In the genomic region with DNA sequence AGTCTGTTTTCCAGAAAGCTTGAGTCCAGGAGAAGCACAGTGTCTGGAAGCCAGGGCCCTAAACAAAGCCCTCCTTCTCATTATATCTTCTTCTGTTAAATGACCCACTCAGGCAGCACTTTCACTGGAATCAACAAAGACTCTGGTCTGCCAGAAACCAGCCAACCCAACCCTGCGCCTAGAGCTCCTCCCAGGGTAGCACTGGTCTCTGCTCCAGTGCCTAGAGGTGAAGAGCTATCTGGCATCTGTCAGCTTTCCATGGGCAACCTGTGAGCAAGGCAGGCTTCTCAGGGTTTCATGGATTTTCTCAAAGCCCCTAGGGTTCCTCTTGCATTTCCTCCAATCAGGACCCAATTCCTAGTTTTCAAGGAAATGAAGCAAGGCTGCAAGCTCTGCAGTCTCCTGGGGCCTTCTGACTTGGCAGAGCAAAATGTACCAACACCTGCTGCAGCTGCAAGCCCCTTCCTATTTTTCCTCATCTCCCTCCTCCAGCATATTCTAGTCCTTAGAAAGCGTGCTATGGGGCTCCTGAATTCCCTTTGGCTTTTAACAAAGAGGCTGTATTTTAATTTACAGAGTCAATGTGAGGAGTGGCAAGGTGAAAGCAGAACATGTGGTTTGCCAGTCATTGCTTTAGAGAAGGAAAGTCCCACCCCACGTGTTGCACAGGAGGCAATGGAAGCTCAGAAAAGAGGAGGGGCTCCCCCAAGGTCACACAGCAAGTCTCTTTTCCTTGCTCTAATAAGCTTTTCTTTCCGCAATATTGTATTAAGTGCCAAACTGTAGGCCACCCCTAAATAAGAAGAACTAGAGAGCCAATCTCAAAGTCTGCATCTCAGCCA, we compare ENCODE assay signal across 11 cellular contexts. TPM values are rescaled to one million over a fixed set of nuclear protein-coding genes. Genes with fewer than 3 reads are reported as not detected.
DNase-seq lines count a peak whose midpoint lies in the region; ATAC-seq and TF ChIP-seq lines count a peak whose summit lies in the region.
"Had no signal": no experiment of that assay in that cellular context is flagged by ENCODE, and none has a peak within 500 bp of the region (broad histone marks: within the 10 kb centered on the region; RNA-seq: fewer than 3 reads in every experiment).

No MANE protein-coding gene starts in this region.

- H3K27me3 ChIP-seq in breast epithelium (peaks cover 0 to 9% of the 10 kb centered on the region in 2 donors), MM.1S (replicated peaks; ENCODE audit: insufficient read depth, low read length) (no peaks in the 10 kb centered on the region)
- H3K27me3 ChIP-seq: ovary had no signal

- H3K27ac ChIP-seq in breast epithelium, result no peak overlapping the region
- no peak overlapping the region for H3K27ac ChIP-seq in MM.1S (ENCODE audit: low read length)
- H3K27ac ChIP-seq: ovary had no signal

- no peak for DNase-seq in activated T-cell treated with anti-CD3 and anti-CD28 coated beads, Interleukin-2, amount 50 U/mL, for 72 hours
- no peak for DNase-seq in activated T-cell treated with anti-CD3 and anti-CD28 coated beads, Interleukin-2, amount 50 U/mL, for 4 hours
- DNase-seq in NCI-H2171 treated with DMSO at 0.1 percent for 48 hours (lab: John Stamatoyannopoulos, UW), result peak; percentile 70
- no peak for DNase-seq in stimulated activated naive CD8-positive, alpha-beta T cell treated with anti-CD3 and anti-CD28 coated beads, Interleukin-15, amount 100 ng/mL, for 72 hours
- no peak for DNase-seq in breast epithelium (ENCODE audit: low spot score in 2 of 2)
- DNase-seq in A172 (ENCODE audit: low spot score), result no peak
- DNase-seq in MM.1S, result no peak
- DNase-seq: activated T-cell treated with anti-CD3 and anti-CD28 coated beads, Interleukin-2, amount 50 U/mL, for 48 hours; ovary; SK-N-SH had no signal

- no peaks in the 10 kb centered on the region for H3K9me3 ChIP-seq in breast epithelium
- no peaks in the 10 kb centered on the region for H3K9me3 ChIP-seq in MM.1S (replicated peaks; ENCODE audit: insufficient read depth, low read length)
- H3K9me3 ChIP-seq: ovary, SK-N-SH had no signal

- no peak overlapping the region for H3K4me2 ChIP-seq in MM.1S (ENCODE audit: low read depth, low read length)
- H3K4me2 ChIP-seq: SK-N-SH had no signal

- no peaks in the 10 kb centered on the region for H4K20me1 ChIP-seq in MM.1S (ENCODE audit: insufficient read depth, low read length)

- peak; percentile 34 to 45 for ATAC-seq in activated T-cell treated with anti-CD3 and anti-CD28 coated beads, Interleukin-2, amount 50 U/mL, for 72 hours (replicated peaks in 1 of 2)
- ATAC-seq in activated T-cell treated with anti-CD3 and anti-CD28 coated beads, Interleukin-2, amount 50 U/mL, for 4 hours, result no peak
- peak; percentile 93 for ATAC-seq in HG02852 (IDR thresholded peaks at IDR 0.05; ENCODE audit: unreplicated experiment)
- ATAC-seq in stimulated activated naive CD8-positive, alpha-beta T cell treated with anti-CD3 and anti-CD28 coated beads, Interleukin-15, amount 100 ng/mL, for 72 hours, result peak; percentile 48

- TF ChIP-seq POLR2A in breast epithelium (IDR thresholded peaks at IDR 0.05), result no peak

- H3K9ac ChIP-seq in MM.1S (ENCODE audit: low read length), result no peak overlapping the region
- H3K9ac ChIP-seq: SK-N-SH had no signal

- H2AFZ ChIP-seq in MM.1S (ENCODE audit: low read length), result no peak overlapping the region

- H3K4me3 ChIP-seq in breast epithelium, result no peak overlapping the region
- no peak overlapping the region for H3K4me3 ChIP-seq in MM.1S (ENCODE audit: low read length)
- H3K4me3 ChIP-seq: ovary had no signal

- no peak overlapping the region for H3K27ac Mint-ChIP-seq in activated T-cell treated with anti-CD3 and anti-CD28 coated beads, Interleukin-2, amount 50 U/mL, for 72 hours
- H3K27ac Mint-ChIP-seq in stimulated activated naive CD8-positive, alpha-beta T cell treated with anti-CD3 and anti-CD28 coated beads, Interleukin-15, amount 100 ng/mL, for 72 hours, result no peak overlapping the region

- H3K27me3 Mint-ChIP-seq in activated T-cell treated with anti-CD3 and anti-CD28 coated beads, Interleukin-2, amount 50 U/mL, for 72 hours (ENCODE audit: low read depth), result peaks cover 39% of the 10 kb centered on the region
- H3K27me3 Mint-ChIP-seq in activated T-cell treated with anti-CD3 and anti-CD28 coated beads, Interleukin-2, amount 50 U/mL, for 4 hours (ENCODE audit: low read depth), result peaks cover 29% of the 10 kb centered on the region
- peaks cover 57% of the 10 kb centered on the region for H3K27me3 Mint-ChIP-seq in stimulated activated naive CD8-positive, alpha-beta T cell treated with anti-CD3 and anti-CD28 coated beads, Interleukin-15, amount 100 ng/mL, for 72 hours

- H3K36me3 ChIP-seq in breast epithelium, result no peaks in the 10 kb centered on the region
- H3K36me3 ChIP-seq in MM.1S (replicated peaks; ENCODE audit: insufficient read depth, low read length), result no peaks in the 10 kb centered on the region
- H3K36me3 ChIP-seq: ovary had no signal

- TF ChIP-seq CTCF in breast epithelium (IDR thresholded peaks at IDR 0.05) (no peak), MM.1S (IDR thresholded peaks at IDR 0.05; ENCODE audit: low read length) (no peak)

- H3K36me3 Mint-ChIP-seq in activated T-cell treated with anti-CD3 and anti-CD28 coated beads, Interleukin-2, amount 50 U/mL, for 72 hours (ENCODE audit: insufficient read depth in 2 of 2), result no peaks in the 10 kb centered on the region
- H3K36me3 Mint-ChIP-seq in activated T-cell treated with anti-CD3 and anti-CD28 coated beads, Interleukin-2, amount 50 U/mL, for 4 hours (ENCODE audit: insufficient read depth), result no peaks in the 10 kb centered on the region

- H3K4me3 Mint-ChIP-seq in activated T-cell treated with anti-CD3 and anti-CD28 coated beads, Interleukin-2, amount 50 U/mL, for 72 hours, result no peak overlapping the region
- no peak overlapping the region for H3K4me3 Mint-ChIP-seq in activated T-cell treated with anti-CD3 and anti-CD28 coated beads, Interleukin-2, amount 50 U/mL, for 4 hours
- no peak overlapping the region for H3K4me3 Mint-ChIP-seq in stimulated activated naive CD8-positive, alpha-beta T cell treated with anti-CD3 and anti-CD28 coated beads, Interleukin-15, amount 100 ng/mL, for 72 hours

- H3K79me2 ChIP-seq in MM.1S (ENCODE audit: low read length), result no peaks in the 10 kb centered on the region

- no peaks in the 10 kb centered on the region for H3K9me3 Mint-ChIP-seq in activated T-cell treated with anti-CD3 and anti-CD28 coated beads, Interleukin-2, amount 50 U/mL, for 72 hours
- no peaks in the 10 kb centered on the region for H3K9me3 Mint-ChIP-seq in activated T-cell treated with anti-CD3 and anti-CD28 coated beads, Interleukin-2, amount 50 U/mL, for 4 hours
- H3K9me3 Mint-ChIP-seq in stimulated activated naive CD8-positive, alpha-beta T cell treated with anti-CD3 and anti-CD28 coated beads, Interleukin-15, amount 100 ng/mL, for 72 hours, result no peaks in the 10 kb centered on the region

- intact Hi-C loops in breast epithelium (cut with DNase I; ENCODE audit: low total_unique reads), result no loop called here

- H3K4me1 ChIP-seq in breast epithelium, result no peaks in the 10 kb centered on the region
- H3K4me1 ChIP-seq in MM.1S (ENCODE audit: low read length), result no peaks in the 10 kb centered on the region

- no peaks in the 10 kb centered on the region for H3F3A ChIP-seq in MM.1S (ENCODE audit: insufficient read depth, low read length)

- peaks cover 2% of the 10 kb centered on the region for H3K4me1 Mint-ChIP-seq in activated T-cell treated with anti-CD3 and anti-CD28 coated beads, Interleukin-2, amount 50 U/mL, for 72 hours (ENCODE audit: low read depth)
- peaks cover under 1% of the 10 kb centered on the region for H3K4me1 Mint-ChIP-seq in activated T-cell treated with anti-CD3 and anti-CD28 coated beads, Interleukin-2, amount 50 U/mL, for 4 hours (ENCODE audit: low read depth)
- H3K4me1 Mint-ChIP-seq in stimulated activated naive CD8-positive, alpha-beta T cell treated with anti-CD3 and anti-CD28 coated beads, Interleukin-15, amount 100 ng/mL, for 72 hours, result peaks cover 1% of the 10 kb centered on the region

- H3K9me2 ChIP-seq in MM.1S (replicated peaks; ENCODE audit: insufficient read depth, low read length), result no peaks in the 10 kb centered on the region
- H3K9me2 ChIP-seq: SK-N-SH had no signal

RNA-seq across cellular contexts. Expression of a gene that starts 32.9 kb away (rescaled TPM):
- total RNA-seq in activated T-cell treated with anti-CD3 and anti-CD28 coated beads, Interleukin-2, amount 50 U/mL, for 72 hours, result 10 to 100 TPM; 17.2 to 17.8 TPM
- total RNA-seq in activated T-cell treated with anti-CD3 and anti-CD28 coated beads, Interleukin-2, amount 50 U/mL, for 4 hours, result 10 to 100 TPM; 14.5 to 16.6 (median 15.2) TPM
- total RNA-seq in breast epithelium, result 10 to 100 TPM in 2 of 3 donors, 1 to 10 TPM in 1; 4.5 to 48.0 (median 24.3) TPM
- 1.1 TPM in 1 of 2 replicates, not detected in the other for total RNA-seq in A172 (2014; rRNA removed; shearing (Covaris generic))

Comparison
In these comparisons a context has a peak if more than half of its experiments do, and no peak if none do; other contexts are left out.
1. ATAC-seq: peak in activated T-cell treated with anti-CD3 and anti-CD28 coated beads, Interleukin-2, amount 50 U/mL, for 72 hours (2 of 2), HG02852 (single experiment) and stimulated activated naive CD8-positive, alpha-beta T cell treated with anti-CD3 and anti-CD28 coated beads, Interleukin-15, amount 100 ng/mL, for 72 hours (single experiment); none in activated T-cell treated with anti-CD3 and anti-CD28 coated beads, Interleukin-2, amount 50 U/mL, for 4 hours (0 of 2).